In the genomic region with DNA sequence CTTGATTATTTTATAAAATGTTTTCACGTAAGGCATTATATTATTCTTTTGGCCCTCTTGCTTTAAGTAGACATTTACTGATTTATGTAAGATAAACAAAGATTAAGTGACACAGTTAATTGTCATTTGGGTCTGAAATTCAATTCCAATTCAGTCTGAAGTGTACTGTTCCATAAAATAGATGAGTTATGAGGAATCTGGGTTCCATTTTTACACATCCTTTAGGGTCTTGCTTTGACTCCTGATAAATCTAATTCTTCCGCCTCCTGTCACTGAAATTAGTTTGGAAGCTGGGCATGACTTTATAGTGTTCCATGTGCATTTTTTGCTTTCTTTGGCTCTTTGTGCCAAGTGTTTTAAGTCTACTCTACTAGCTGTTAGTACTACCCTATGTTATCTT, we compare ENCODE assay signal across 19 cellular contexts. TPM values are rescaled to one million over a fixed set of nuclear protein-coding genes. Genes with fewer than 3 reads are reported as not detected.
A peak's percentile ranks its signal among the peaks of the same experiment; 100 is the strongest.
DNase-seq lines count a peak whose midpoint lies in the region; ATAC-seq and TF ChIP-seq lines count a peak whose summit lies in the region.
"Had no signal": no experiment of that assay in that cellular context is flagged by ENCODE, and none has a peak within 500 bp of the region (broad histone marks: within the 10 kb centered on the region; RNA-seq: fewer than 3 reads in every experiment).

No MANE protein-coding gene starts in this region.

- H3K9me3 ChIP-seq in breast epithelium (no peaks in the 10 kb centered on the region), OCI-LY7 (ENCODE audit: low read length) (no peaks in the 10 kb centered on the region), ovary (no peaks in the 10 kb centered on the region), hepatocyte (ENCODE audit: low read depth) (no peaks in the 10 kb centered on the region)
- H3K9me3 ChIP-seq: gastroesophageal sphincter, SK-N-SH, upper lobe of right lung had no signal

- peaks cover 0 to 10% of the 10 kb centered on the region in 2 donors for H3K4me1 ChIP-seq in breast epithelium
- peaks cover 47% of the 10 kb centered on the region for H3K4me1 ChIP-seq in OCI-LY7 (ENCODE audit: insufficient read depth, low read length, poor library complexity, severe bottlenecking)
- H3K4me1 ChIP-seq in ovary (ENCODE audit: insufficient read depth), result peaks cover 5% of the 10 kb centered on the region
- H3K4me1 ChIP-seq in hepatocyte (ENCODE audit: insufficient read depth), result peaks cover 17% of the 10 kb centered on the region

- intact Hi-C loops in breast epithelium (cut with DNase I; ENCODE audit: low total_unique reads) (no loop called here), MCF 10A (cut with micrococcal nuclease) (loop anchor here (2.0 kb wide), 1 partner anchor 53 kb away; no protein-coding TSS in a partner anchor), OCI-LY7 (cut with micrococcal nuclease; ENCODE audit: unreplicated experiment) (loop anchor here (1.0 to 2.0 kb wide), 2 partner anchors 51 to 83 kb away; a partner anchor contains a TSS), ovary (cut with DNase I) (no loop called here)

- TF ChIP-seq CTCF in breast epithelium (IDR thresholded peaks at IDR 0.05), result no peak
- no peak for TF ChIP-seq CTCF in MCF 10A (IDR thresholded peaks at IDR 0.05; ENCODE audit: unreplicated experiment)
- no peak for TF ChIP-seq CTCF in OCI-LY7 (conservative IDR thresholded peaks at IDR 0.05; ENCODE audit: low read length)
- TF ChIP-seq CTCF in ovary (IDR thresholded peaks at IDR 0.05), result no peak
- no peak for TF ChIP-seq CTCF in hepatocyte (IDR thresholded peaks at IDR 0.05; ENCODE audit: poor library complexity)

- H3K27me3 ChIP-seq in breast epithelium (no peaks in the 10 kb centered on the region), ovary (no peaks in the 10 kb centered on the region), hepatocyte (no peaks in the 10 kb centered on the region)
- H3K27me3 ChIP-seq: cardiac muscle cell, gastroesophageal sphincter, upper lobe of right lung had no signal

- no peaks in the 10 kb centered on the region for H3K27me3 Mint-ChIP-seq in MCF 10A (ENCODE audit: insufficient read depth, unreplicated experiment)
- H3K27me3 Mint-ChIP-seq in effector memory CD8-positive, alpha-beta T cell, result no peaks in the 10 kb centered on the region
- H3K27me3 Mint-ChIP-seq in stimulated activated naive CD8-positive, alpha-beta T cell treated with anti-CD3 and anti-CD28 coated beads, Interleukin-15, amount 100 ng/mL, for 72 hours, result no peaks in the 10 kb centered on the region

- TF ChIP-seq EP300 in ovary (IDR thresholded peaks at IDR 0.05), result no peak

- no peak overlapping the region for H2AFZ ChIP-seq in OCI-LY7 (ENCODE audit: low read length)
- H2AFZ ChIP-seq in hepatocyte, result no peak overlapping the region

- ATAC-seq in effector memory CD8-positive, alpha-beta T cell (replicated peaks), result no peak
- no peak for ATAC-seq in stimulated activated naive CD8-positive, alpha-beta T cell treated with anti-CD3 and anti-CD28 coated beads, Interleukin-15, amount 100 ng/mL, for 72 hours
- ATAC-seq: gastroesophageal sphincter had no signal

- CTCF ChIA-PET in MCF 10A (lab: Yijun Ruan, JAX) (interaction anchor here (0.6 to 2.7 kb wide), 15 partner anchors 9 to 203 kb away, joined by 3 to 14 read pairs (median 5); no protein-coding TSS in a partner anchor), OCI-LY7 (lab: Charles Lee; ENCODE audit: unreplicated experiment) (interaction anchor here (1.2 kb wide), 1 partner anchor 49 kb away, joined by 12 read pairs; no protein-coding TSS in a partner anchor)

- H3K36me3 ChIP-seq in breast epithelium (no peaks in the 10 kb centered on the region), OCI-LY7 (ENCODE audit: insufficient read depth, low read length) (peaks cover 22% of the 10 kb centered on the region), ovary (no peaks in the 10 kb centered on the region), hepatocyte (replicated peaks; ENCODE audit: insufficient read depth, low read depth) (no peaks in the 10 kb centered on the region)
- H3K36me3 ChIP-seq: cardiac muscle cell, gastroesophageal sphincter, upper lobe of right lung had no signal

- peaks cover 61% of the 10 kb centered on the region for H3K4me1 Mint-ChIP-seq in MCF 10A (ENCODE audit: insufficient read depth, unreplicated experiment)
- peaks cover 49 to 69% of the 10 kb centered on the region in 2 donors for H3K4me1 Mint-ChIP-seq in effector memory CD8-positive, alpha-beta T cell (ENCODE audit: low read depth in 2 of 2)
- H3K4me1 Mint-ChIP-seq in stimulated activated naive CD8-positive, alpha-beta T cell treated with anti-CD3 and anti-CD28 coated beads, Interleukin-15, amount 100 ng/mL, for 72 hours, result peaks cover 70% of the 10 kb centered on the region

- H3K4me3 Mint-ChIP-seq in MCF 10A (ENCODE audit: unreplicated experiment), result no peak overlapping the region
- H3K4me3 Mint-ChIP-seq in effector memory CD8-positive, alpha-beta T cell, result no peak overlapping the region
- no peak overlapping the region for H3K4me3 Mint-ChIP-seq in stimulated activated naive CD8-positive, alpha-beta T cell treated with anti-CD3 and anti-CD28 coated beads, Interleukin-15, amount 100 ng/mL, for 72 hours
- H3K4me3 Mint-ChIP-seq: WTC11 had no signal

- H3K27ac ChIP-seq in breast epithelium, result peak overlapping the region; percentile 2 to 22
- H3K27ac ChIP-seq in OCI-LY7 (ENCODE audit: low read depth, low read length, poor library complexity, severe bottlenecking), result peak overlapping the region; percentile 53
- no peak overlapping the region for H3K27ac ChIP-seq in ovary
- H3K27ac ChIP-seq in hepatocyte, result no peak overlapping the region
- H3K27ac ChIP-seq: cardiac muscle cell, gastroesophageal sphincter had no signal

- 93 to 99% (median 94%) methylated on average over 2 of the region's 2 CpGs for WGBS in ovary, 3 donors
- WGBS in hepatocyte (ENCODE audit: low lambda C conversion rate, missing lambda C conversion rate), result 92% methylated on average over 2 of the region's 2 CpGs

- no peaks in the 10 kb centered on the region for H3K9me3 Mint-ChIP-seq in MCF 10A (ENCODE audit: unreplicated experiment)
- no peaks in the 10 kb centered on the region for H3K9me3 Mint-ChIP-seq in effector memory CD8-positive, alpha-beta T cell
- no peaks in the 10 kb centered on the region for H3K9me3 Mint-ChIP-seq in stimulated activated naive CD8-positive, alpha-beta T cell treated with anti-CD3 and anti-CD28 coated beads, Interleukin-15, amount 100 ng/mL, for 72 hours
- H3K9me3 Mint-ChIP-seq: WTC11 had no signal

- TF ChIP-seq POLR2A in breast epithelium (IDR thresholded peaks at IDR 0.05) (no peak), ovary (IDR thresholded peaks at IDR 0.05) (no peak)

- no peak for DNase-seq in breast epithelium (ENCODE audit: low spot score in 2 of 2)
- DNase-seq in MCF 10A (ENCODE audit: unreplicated experiment), result no peak
- no peak for DNase-seq in OCI-LY7 (ENCODE audit: low spot score)
- no peak for DNase-seq in effector memory CD8-positive, alpha-beta T cell
- no peak for DNase-seq in stimulated activated naive CD8-positive, alpha-beta T cell treated with anti-CD3 and anti-CD28 coated beads, Interleukin-15, amount 100 ng/mL, for 72 hours
- DNase-seq in G401 (ENCODE audit: low spot score), result no peak
- no peak for DNase-seq in ovary
- no peak for DNase-seq in hepatocyte (ENCODE audit: low spot score)
- DNase-seq: kidney; NCI-H1048; NCI-H345; retina; stimulated activated CD4-positive, alpha-beta T cell treated with anti-CD3 and anti-CD28 coated beads, Interleukin-1b, Interleukin-23, amount 100 ng/mL, for 48 hours; stimulated activated CD8-positive, alpha-beta memory T cell treated with anti-CD3 and anti-CD28 coated beads, Interleukin-4, amount 100 ng/mL, for 48 hours; upper lobe of right lung had no signal

- H3K27ac Mint-ChIP-seq in MCF 10A (ENCODE audit: low read depth, unreplicated experiment), result no peak overlapping the region
- peak overlapping the region; percentile 6 to 86 for H3K27ac Mint-ChIP-seq in effector memory CD8-positive, alpha-beta T cell
- peak overlapping the region; percentile 83 to 84 for H3K27ac Mint-ChIP-seq in stimulated activated naive CD8-positive, alpha-beta T cell treated with anti-CD3 and anti-CD28 coated beads, Interleukin-15, amount 100 ng/mL, for 72 hours
- H3K27ac Mint-ChIP-seq: WTC11 had no signal

- in situ Hi-C loops in G401 (cut with HindIII; ENCODE audit: low sequenced_read_pairs), result no loop called here

- POLR2A ChIA-PET in MCF 10A (lab: Yijun Ruan, JAX) (interaction anchor here (1.3 to 5.6 kb wide), 6 partner anchors 9 to 59 kb away, joined by 3 to 41 read pairs (median 14); a partner anchor contains a TSS), OCI-LY7 (lab: Charles Lee) (interaction anchor here (0.8 to 5.1 kb wide), 6 partner anchors 11 to 86 kb away, joined by 3 to 52 read pairs (median 14); a partner anchor contains a TSS)

- H3K4me3 ChIP-seq in breast epithelium (no peak overlapping the region), OCI-LY7 (ENCODE audit: low read depth, low read length, poor library complexity, severe bottlenecking) (no peak overlapping the region), ovary (no peak overlapping the region), hepatocyte (no peak overlapping the region)
- H3K4me3 ChIP-seq: cardiac muscle cell, gastroesophageal sphincter, upper lobe of right lung had no signal

- H4K20me1 ChIP-seq in OCI-LY7 (ENCODE audit: insufficient read depth, low read length) (peaks cover 16% of the 10 kb centered on the region; the same call in 1 of the 2 replicates), hepatocyte (ENCODE audit: insufficient read depth, poor library complexity, severe bottlenecking) (peaks cover 100% of the 10 kb centered on the region)

- BruUV-seq in MCF 10A (replicated peaks; lab: Mats Ljungman, UMichigan) (no TSS peak), OCI-LY7 (replicated peaks; lab: Mats Ljungman, UMichigan) (no TSS peak)

- H3K79me2 ChIP-seq in OCI-LY7 (ENCODE audit: insufficient read depth, low read depth, low read length) (peaks cover 100% of the 10 kb centered on the region), hepatocyte (peaks cover 100% of the 10 kb centered on the region)

- H3K9me2 ChIP-seq in OCI-LY7 (ENCODE audit: insufficient read depth, low read length) (no peaks in the 10 kb centered on the region), hepatocyte (replicated peaks; ENCODE audit: insufficient read depth) (no peaks in the 10 kb centered on the region)
- H3K9me2 ChIP-seq: SK-N-SH had no signal

- peak overlapping the region; percentile 50 for H3K4me2 ChIP-seq in OCI-LY7 (ENCODE audit: low read length)
- no peak overlapping the region for H3K4me2 ChIP-seq in hepatocyte
- H3K4me2 ChIP-seq: SK-N-SH had no signal

- H3K36me3 Mint-ChIP-seq in MCF 10A (ENCODE audit: insufficient read depth, unreplicated experiment), result peaks cover 9% of the 10 kb centered on the region
- peaks cover 14% of the 10 kb centered on the region for H3K36me3 Mint-ChIP-seq in effector memory CD8-positive, alpha-beta T cell (ENCODE audit: insufficient read depth)

RNA-seq across cellular contexts. Expression of a gene that starts 14.1 kb away (rescaled TPM):
- 10 to 100 TPM; 47.2 to 68.5 (median 52.3) TPM for total RNA-seq in breast epithelium
- 53.6 and 74.3 TPM in 2 replicates for total RNA-seq in MCF 10A (2022)
- 20.1 and 27.1 TPM in 2 replicates for total RNA-seq in OCI-LY7 (2014; rRNA removed; shearing (Covaris generic))
- total RNA-seq in OCI-LY7 (2022), result 50.7 and 60.4 TPM in 2 replicates
- total RNA-seq in G401 (2014; rRNA removed; shearing (Covaris generic)), result 78.2 and 121 TPM in 2 replicates
- 10 to 100 TPM; 27.1 to 70.6 (median 49.8) TPM for total RNA-seq in ovary
- 10 to 100 TPM; 34.2 to 62.6 TPM for polyA plus RNA-seq in ovary
- total RNA-seq in hepatocyte, result 92.3 and 94.4 TPM in 2 replicates
- polyA plus RNA-seq in hepatocyte, result 58.1 and 61.5 TPM in 2 replicates

RNA-seq across cellular contexts. Expression of a gene that starts 51.3 kb away (rescaled TPM):
- 10 to 100 TPM; 34.9 to 45.8 (median 42.6) TPM for total RNA-seq in breast epithelium
- 114 and 157 TPM in 2 replicates for total RNA-seq in MCF 10A (2022)
- total RNA-seq in OCI-LY7 (2014; rRNA removed; shearing (Covaris generic)), result 125 and 186 TPM in 2 replicates
- 337 and 398 TPM in 2 replicates for total RNA-seq in OCI-LY7 (2022)
- total RNA-seq in G401 (2014; rRNA removed; shearing (Covaris generic)), result 10.4 and 12.6 TPM in 2 replicates
- 10 to 100 TPM; 19.5 to 43.4 (median 31.5) TPM for total RNA-seq in ovary
- 10 to 100 TPM; 11.5 to 14.3 TPM for polyA plus RNA-seq in ovary
- total RNA-seq in hepatocyte, result 39.2 and 58.3 TPM in 2 replicates
- polyA plus RNA-seq in hepatocyte, result 18.5 and 22.6 TPM in 2 replicates

Comparison
In these comparisons a context has a peak if more than half of its experiments do, and no peak if none do; other contexts are left out.
1. intact Hi-C loops: an anchor here in MCF 10A (2.0 kb wide) and OCI-LY7 (1.0 to 2.0 kb wide); none called in breast epithelium and ovary.
2. H3K27ac ChIP-seq: peak in breast epithelium (2 of 2) and OCI-LY7 (single experiment); none in ovary (0 of 2) and hepatocyte (single experiment).